Comparison of ENCODE assay signal across 2 cellular contexts in the genomic region with DNA sequence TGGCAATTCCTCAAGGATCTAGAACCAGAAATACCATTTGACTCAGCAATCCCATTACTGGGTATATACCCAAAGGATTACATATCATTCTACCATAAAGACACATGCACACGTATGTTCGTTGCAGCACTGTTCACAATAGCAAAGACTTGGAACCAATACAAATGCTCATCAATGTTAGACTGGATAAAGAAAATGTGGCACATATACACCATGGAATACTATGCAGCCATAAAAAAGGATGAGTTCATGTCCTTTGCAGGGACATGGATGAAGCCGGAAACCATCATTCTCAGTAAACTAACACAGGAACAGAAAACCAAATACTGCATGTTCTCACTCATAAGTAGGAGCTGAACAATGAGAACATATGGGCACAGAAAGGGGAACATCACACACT.
TF ChIP-seq lines count a peak whose summit lies in the region.

No MANE protein-coding gene starts in this region.

TF ChIP-seq in HEK293, 187 proteins besides CTCF, POLR2A, EP300 and RAD21:
- peak; percentile 74 for TF ChIP-seq ZNF146 (tag by site-specific recombination; IDR thresholded peaks at IDR 0.05)

TF ChIP-seq in K562, 482 proteins besides CTCF, POLR2A, EP300 and RAD21:
- TF ChIP-seq RBM25 (IDR thresholded peaks at IDR 0.05; ENCODE audit: low read depth, low read length, severe bottlenecking) (peak; percentile 33), ZNF146 (CRISPR knock-in tag; IDR thresholded peaks at IDR 0.05; ENCODE audit: unreplicated experiment) (peak; percentile 85)
